27 cellular contexts compared by ENCODE assay signal in the genomic region with DNA sequence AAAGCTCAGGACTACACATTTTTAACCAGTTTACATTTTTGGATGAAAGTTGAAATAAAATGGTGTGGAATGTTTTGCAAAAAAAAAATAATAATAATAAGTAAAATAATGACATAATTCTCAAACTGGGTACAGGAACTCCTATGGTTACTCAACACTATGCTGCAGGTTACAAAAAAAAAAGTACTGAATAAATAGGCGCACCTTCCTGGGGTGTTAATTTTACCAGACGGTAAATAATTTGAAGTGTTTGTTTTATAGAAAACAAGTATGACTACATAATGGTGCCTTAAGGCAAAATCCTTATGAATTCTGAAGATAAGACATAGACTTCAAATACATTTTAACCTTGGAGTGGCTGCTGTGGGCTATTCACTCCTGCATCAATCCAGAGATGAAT.
"Had no signal": no experiment of that assay in that cellular context is flagged by ENCODE, and none has a peak within 500 bp of the region (broad histone marks: within the 10 kb centered on the region; RNA-seq: fewer than 3 reads in every experiment).

No MANE protein-coding gene starts in this region.

- H3K27me3 ChIP-seq: pancreas, stomach, testis, thyroid gland, transverse colon, uterus had no signal

- H3K4me3 ChIP-seq: pancreas, prostate gland, skin epidermis, stomach, testis, thyroid gland, transverse colon, uterus had no signal

- H3K9me3 ChIP-seq: pancreas, prostate gland, stomach, testis, thyroid gland, transverse colon, uterus had no signal

- H3K36me3 ChIP-seq: pancreas, prostate gland, stomach, thyroid gland, transverse colon, uterus had no signal

- H3K4me1 ChIP-seq: pancreas, prostate gland, stomach, testis, transverse colon, uterus had no signal

- H3K27ac Mint-ChIP-seq: nephron; stimulated activated naive B cell treated with anti-CD40 and anti-IgM and Interleukin-4, amounts not matched to agents 10 μg/mL and 1 μg/mL and 100 μg/mL, for 72 hours had no signal

- H3K4me3 Mint-ChIP-seq: naive thymus-derived CD8-positive, alpha-beta T cell; nephron; neural crest cell; stimulated activated naive B cell treated with anti-CD40 and anti-IgM and Interleukin-4, amounts not matched to agents 10 μg/mL and 1 μg/mL and 100 μg/mL, for 72 hours had no signal

- H3K4me1 Mint-ChIP-seq: nephron, neural crest cell had no signal

- H3K27ac ChIP-seq: pancreas, prostate gland, skin epidermis, stomach, testis, transverse colon, uterus had no signal

- ATAC-seq: left cardiac atrium; left lobe of liver; naive thymus-derived CD8-positive, alpha-beta T cell; pancreas; right cardiac atrium; sciatic nerve; stimulated activated naive B cell treated with anti-CD40 and anti-IgM and Interleukin-4, amounts not matched to agents 10 μg/mL and 1 μg/mL and 100 μg/mL, for 72 hours; stimulated activated naive CD8-positive, alpha-beta T cell treated with anti-CD3 and anti-CD28 coated beads, Interleukin-15, Interleukin-2, amounts not matched to agents 100 U/mL and 50 U/mL, for 24 hours had no signal

- DNase-seq: hippocampal formation; kidney glomerular epithelial cell; left cardiac atrium; mesenchymal stem cell; naive thymus-derived CD8-positive, alpha-beta T cell; nucleus accumbens; pancreas; posterior cingulate gyrus; retina; right cardiac atrium; stimulated activated CD4-positive, alpha-beta T cell treated with anti-CD3 and anti-CD28 coated beads, Interleukin-12 subunit alpha, Interleukin-12 subunit beta, amount 100 ng/mL, for 4 hours; stimulated activated CD4-positive, alpha-beta T cell treated with anti-CD3 and anti-CD28 coated beads, Interleukin-15, amount 100 ng/mL, for 24 hours; stimulated activated CD4-positive, alpha-beta T cell treated with anti-CD3 and anti-CD28 coated beads, Interleukin-2, amount 100 ng/mL, for 24 hours; stimulated activated CD4-positive, alpha-beta T cell treated with anti-CD3 and anti-CD28 coated beads, Interleukin-4, amount 100 ng/mL, for 1 hour; stimulated activated naive B cell treated with anti-CD40 and anti-IgM and Interleukin-4, amounts not matched to agents 10 μg/mL and 1 μg/mL and 100 μg/mL, for 72 hours; stimulated activated naive CD8-positive, alpha-beta T cell treated with anti-CD3 and anti-CD28 coated beads, Interleukin-15, Interleukin-2, amounts not matched to agents 100 U/mL and 50 U/mL, for 24 hours; stomach; testis; thyroid gland; transverse colon; uterus had no signal

- H3K9me3 Mint-ChIP-seq: naive thymus-derived CD8-positive, alpha-beta T cell; nephron; neural crest cell had no signal

- H3K27me3 Mint-ChIP-seq: naive thymus-derived CD8-positive, alpha-beta T cell; stimulated activated naive B cell treated with anti-CD40 and anti-IgM and Interleukin-4, amounts not matched to agents 10 μg/mL and 1 μg/mL and 100 μg/mL, for 72 hours had no signal
